In the genomic region with DNA sequence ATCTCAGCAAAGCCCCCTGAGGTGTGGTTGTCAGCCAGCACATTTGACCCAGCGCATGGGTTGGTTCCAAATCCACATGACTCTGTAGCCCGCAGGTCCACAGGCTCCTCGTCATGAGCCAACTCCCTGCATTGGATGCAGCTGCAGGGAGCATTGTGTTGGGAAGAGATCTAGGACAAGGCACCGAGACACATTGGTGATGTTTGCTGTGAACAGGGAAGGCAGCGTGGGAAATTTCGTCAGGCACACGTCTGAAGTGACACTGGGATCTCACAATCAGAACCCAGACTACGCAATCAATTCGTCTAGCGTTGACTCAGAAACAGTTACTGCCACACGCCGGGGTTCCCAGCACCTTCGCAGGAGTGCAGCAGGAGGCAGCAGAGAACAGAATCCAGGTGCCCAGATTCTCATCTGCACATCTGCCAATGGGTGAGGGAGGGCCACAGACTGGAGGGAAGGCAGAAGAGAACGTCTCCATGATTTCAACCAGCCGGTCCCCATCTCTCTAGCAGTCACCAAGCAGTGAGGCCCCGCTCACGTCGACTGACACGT, we compare ENCODE assay signal across 14 cellular contexts.
DNase-seq lines count a peak whose midpoint lies in the region; ATAC-seq and TF ChIP-seq lines count a peak whose summit lies in the region.
"Had no signal": no experiment of that assay in that cellular context is flagged by ENCODE, and none has a peak within 500 bp of the region (broad histone marks: within the 10 kb centered on the region; RNA-seq: fewer than 3 reads in every experiment).

No MANE protein-coding gene starts in this region.

- no peak overlapping the region for H3K14ac ChIP-seq in H9 (ENCODE audit: insufficient read depth, low read length)

- H3K27ac Mint-ChIP-seq in H9, result no peak overlapping the region
- no peak overlapping the region for H3K27ac Mint-ChIP-seq in activated CD4-positive, alpha-beta T cell treated with anti-CD3 and anti-CD28 coated beads, Interleukin-2, amount 10 ng/mL, durations not matched to agents 24 days and 14 days

- no peaks in the 10 kb centered on the region for H3K9me3 Mint-ChIP-seq in H9
- no peaks in the 10 kb centered on the region for H3K9me3 Mint-ChIP-seq in activated CD4-positive, alpha-beta T cell treated with anti-CD3 and anti-CD28 coated beads, Interleukin-2, amount 10 ng/mL, durations not matched to agents 24 days and 14 days

- no peak overlapping the region for H3K18ac ChIP-seq in H9 (ENCODE audit: insufficient read length, low read depth, low read length)

- no peaks in the 10 kb centered on the region for H3K23me2 ChIP-seq in H9 (ENCODE audit: insufficient read length, low read depth, low read length, poor library complexity, severe bottlenecking)

- WGBS in H9 (ENCODE audit: extremely low coverage, insufficient read length, low lambda C conversion rate), result no CpG with 5 or more reads among the region's 19 CpGs

- H4K8ac ChIP-seq in H9 (replicated peaks; ENCODE audit: insufficient read length, low read depth, low read length), result no peak overlapping the region

- no TSS peak for BruUV-seq in OCI-LY7 (replicated peaks; lab: Mats Ljungman, UMichigan)

- ATAC-seq in left lobe of liver (peak; percentile 76), GM21529 (IDR thresholded peaks at IDR 0.05; ENCODE audit: unreplicated experiment) (no peak), GM18520 (IDR thresholded peaks at IDR 0.05; ENCODE audit: unreplicated experiment) (no peak)
- ATAC-seq: left ventricle myocardium superior had no signal

- no peaks in the 10 kb centered on the region for H3K79me1 ChIP-seq in H9 (ENCODE audit: insufficient read depth, low read depth, low read length, poor library complexity, severe bottlenecking)

- H3K27ac ChIP-seq in H9 (ENCODE audit: insufficient read length, low read depth, low read length), result no peak overlapping the region
- no peak overlapping the region for H3K27ac ChIP-seq in OCI-LY7 (ENCODE audit: low read depth, low read length, poor library complexity, severe bottlenecking)
- H3K27ac ChIP-seq: HL-60 had no signal

- no peak overlapping the region for H3K23ac ChIP-seq in H9 (ENCODE audit: insufficient read length, low read depth, low read length)

- H3K36me3 Mint-ChIP-seq in H9 (ENCODE audit: insufficient read depth in 1 of 3, low read depth in 3 of 3), result no peaks in the 10 kb centered on the region
- no peaks in the 10 kb centered on the region for H3K36me3 Mint-ChIP-seq in activated CD4-positive, alpha-beta T cell treated with anti-CD3 and anti-CD28 coated beads, Interleukin-2, amount 10 ng/mL, durations not matched to agents 24 days and 14 days (ENCODE audit: low read depth)

- POLR2A ChIA-PET in OCI-LY7 (lab: Charles Lee), result no interaction called here

- H3K4ac ChIP-seq in H9 (ENCODE audit: low read depth, low read length), result no peak overlapping the region

- H3K36me3 ChIP-seq in OCI-LY7 (ENCODE audit: insufficient read depth, low read length), result no peaks in the 10 kb centered on the region

- no peak overlapping the region for H3K4me2 ChIP-seq in H9 (ENCODE audit: insufficient read depth, insufficient read length, low read length)
- no peak overlapping the region for H3K4me2 ChIP-seq in OCI-LY7 (ENCODE audit: low read length)

- H3T11ph ChIP-seq in H9 (ENCODE audit: low read length), result no peak overlapping the region

- no peak overlapping the region for H3K4me3 Mint-ChIP-seq in H9
- H3K4me3 Mint-ChIP-seq in activated CD4-positive, alpha-beta T cell treated with anti-CD3 and anti-CD28 coated beads, Interleukin-2, amount 10 ng/mL, durations not matched to agents 24 days and 14 days, result no peak overlapping the region

- H3K9me3 ChIP-seq in H9 (ENCODE audit: control insufficient read depth, low read depth, low read length), result no peaks in the 10 kb centered on the region
- no peaks in the 10 kb centered on the region for H3K9me3 ChIP-seq in OCI-LY7 (ENCODE audit: low read length)

- no peak overlapping the region for H2BK20ac ChIP-seq in H9 (ENCODE audit: low read depth, low read length, poor library complexity, severe bottlenecking)

- H2BK120ac ChIP-seq in H9 (ENCODE audit: low read depth, low read length, poor library complexity, severe bottlenecking), result no peak overlapping the region

- H3K4me1 ChIP-seq in H9 (ENCODE audit: insufficient read depth, low read length), result no peaks in the 10 kb centered on the region
- no peaks in the 10 kb centered on the region for H3K4me1 ChIP-seq in OCI-LY7 (ENCODE audit: insufficient read depth, low read length, poor library complexity, severe bottlenecking)

- no peaks in the 10 kb centered on the region for H3K27me3 ChIP-seq in H9 (ENCODE audit: insufficient read depth, low read length)

- H4K20me1 ChIP-seq in H9 (ENCODE audit: control insufficient read depth, insufficient read depth, insufficient read length) (no peaks in the 10 kb centered on the region), OCI-LY7 (ENCODE audit: insufficient read depth, low read length) (no peaks in the 10 kb centered on the region)

- H3K79me2 ChIP-seq in H9 (ENCODE audit: insufficient read depth, low read length), result no peaks in the 10 kb centered on the region
- no peaks in the 10 kb centered on the region for H3K79me2 ChIP-seq in OCI-LY7 (ENCODE audit: insufficient read depth, low read depth, low read length)

- no peak overlapping the region for H2BK12ac ChIP-seq in H9 (ENCODE audit: insufficient read length, low read depth, low read length)

- H2BK15ac ChIP-seq in H9 (ENCODE audit: low read depth, low read length), result no peak overlapping the region

- peaks cover 10% of the 10 kb centered on the region for H3K27me3 Mint-ChIP-seq in H9 (ENCODE audit: low read depth)
- H3K27me3 Mint-ChIP-seq in activated CD4-positive, alpha-beta T cell treated with anti-CD3 and anti-CD28 coated beads, Interleukin-2, amount 10 ng/mL, durations not matched to agents 24 days and 14 days, result no peaks in the 10 kb centered on the region

- H4K91ac ChIP-seq in H9 (ENCODE audit: insufficient read length, low read depth, low read length), result no peak overlapping the region

- no peak overlapping the region for H3K4me3 ChIP-seq in OCI-LY7 (ENCODE audit: low read depth, low read length, poor library complexity, severe bottlenecking)

- intact Hi-C loops in OCI-LY7 (cut with micrococcal nuclease; ENCODE audit: unreplicated experiment), result no loop called here
- intact Hi-C loops in activated CD4-positive, alpha-beta T cell treated with anti-CD3 and anti-CD28 coated beads, Interleukin-2, amount 10 ng/mL, durations not matched to agents 24 days and 14 days (cut with micrococcal nuclease), result no loop called here

- no peak overlapping the region for H2BK5ac ChIP-seq in H9 (ENCODE audit: insufficient read length, low read length)

- no peak overlapping the region for H3K56ac ChIP-seq in H9 (ENCODE audit: insufficient read length, low read depth, low read length)

- no peak overlapping the region for H3K9ac ChIP-seq in H9 (ENCODE audit: extremely low read depth, insufficient read length, low read length)

- TF ChIP-seq CTCF in H9 (conservative IDR thresholded peaks at IDR 0.05), result peak; percentile 66
- TF ChIP-seq CTCF in OCI-LY7 (conservative IDR thresholded peaks at IDR 0.05; ENCODE audit: low read length), result no peak

- DNase-seq in COLO668 (lab: John Stamatoyannopoulos, UW; ENCODE audit: unreplicated experiment), result peak; percentile 28
- DNase-seq in H9, result peak; percentile 71
- peak; percentile 34 for DNase-seq in SW480 (ENCODE audit: low spot score)
- peak; percentile 81 for DNase-seq in left lobe of liver (ENCODE audit: low spot score)
- no peak for DNase-seq in OCI-LY7 (ENCODE audit: low spot score)
- no peak for DNase-seq in activated CD4-positive, alpha-beta T cell treated with anti-CD3 and anti-CD28 coated beads, Interleukin-2, amount 10 ng/mL, durations not matched to agents 24 days and 14 days
- DNase-seq: activated CD8-positive, alpha-beta memory T cell treated with anti-CD3 and anti-CD28 coated beads, Interleukin-2, amount 50 U/mL, for 4 hours; left ventricle myocardium superior; SHP77; stimulated activated CD4-positive, alpha-beta T cell treated with anti-CD3 and anti-CD28 coated beads, Interleukin-15, amount 100 ng/mL, for 24 hours; substantia nigra had no signal

- H4K5ac ChIP-seq in H9 (ENCODE audit: insufficient read length, low read depth, low read length), result no peak overlapping the region

- peaks cover 8 to 17% of the 10 kb centered on the region in 2 experiments for H3K4me1 Mint-ChIP-seq in H9
- no peaks in the 10 kb centered on the region for H3K4me1 Mint-ChIP-seq in activated CD4-positive, alpha-beta T cell treated with anti-CD3 and anti-CD28 coated beads, Interleukin-2, amount 10 ng/mL, durations not matched to agents 24 days and 14 days

- no peaks in the 10 kb centered on the region for H3K9me2 ChIP-seq in OCI-LY7 (ENCODE audit: insufficient read depth, low read length)

- no peak overlapping the region for H2AK5ac ChIP-seq in H9 (ENCODE audit: insufficient read length, low read length)

- H2AFZ ChIP-seq in H9 (ENCODE audit: low read length), result no peak overlapping the region
- no peak overlapping the region for H2AFZ ChIP-seq in OCI-LY7 (ENCODE audit: low read length)

- CTCF ChIA-PET in OCI-LY7 (lab: Charles Lee; ENCODE audit: unreplicated experiment), result no interaction called here

Comparison
In these comparisons a context has a peak if more than half of its experiments do, and no peak if none do; other contexts are left out.
1. DNase-seq: peak in COLO668 (single experiment), H9 (single experiment), SW480 (single experiment) and left lobe of liver (single experiment); none in OCI-LY7 (single experiment) and activated CD4-positive, alpha-beta T cell treated with anti-CD3 and anti-CD28 coated beads, Interleukin-2, amount 10 ng/mL, durations not matched to agents 24 days and 14 days (single experiment).